Comparison of ENCODE assay signal across 25 cellular contexts in the genomic region with DNA sequence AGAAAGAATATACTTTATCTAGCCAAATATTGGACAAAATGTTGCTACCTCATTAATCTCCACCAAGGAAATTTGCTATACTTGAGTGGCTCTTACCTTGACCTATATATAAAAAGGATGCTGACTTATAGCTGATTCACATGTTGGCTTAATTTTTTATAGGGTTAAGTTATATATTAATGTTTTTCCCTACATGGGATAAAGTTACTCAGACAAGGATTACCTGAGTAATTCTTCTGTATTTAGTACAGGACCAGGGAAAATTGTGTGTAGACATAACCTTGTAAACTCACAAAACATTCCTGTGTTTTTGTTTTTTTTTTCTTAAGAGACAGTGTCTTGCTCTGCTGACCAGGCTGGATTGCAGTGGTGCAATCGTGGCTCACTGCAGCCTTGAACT. TPM values are rescaled to one million over a fixed set of nuclear protein-coding genes. Genes with fewer than 3 reads are reported as not detected.
"Had no signal": no experiment of that assay in that cellular context is flagged by ENCODE, and none has a peak within 500 bp of the region (broad histone marks: within the 10 kb centered on the region; RNA-seq: fewer than 3 reads in every experiment).

No MANE protein-coding gene starts in this region.

- ATAC-seq: naive thymus-derived CD8-positive, alpha-beta T cell; natural killer cell treated with Interleukin-12 subunit alpha and Interleukin-12 subunit beta and Interleukin-15 and Interleukin-18, amount 100 ng/mL, for 72 hours; pancreas; right cardiac atrium; right lobe of liver; stimulated activated effector memory CD8-positive, alpha-beta T cell treated with anti-CD3 and anti-CD28 coated beads, Interleukin-12 subunit alpha, Interleukin-12 subunit beta, amount 100 ng/mL, for 72 hours; stimulated activated naive B cell treated with anti-CD40 and anti-IgM and Interleukin-4, amounts not matched to agents 10 μg/mL and 1 μg/mL and 100 μg/mL, for 72 hours had no signal

- FAIRE-seq: pancreas, small intestine, urothelium cell line had no signal

- DNase-seq: naive thymus-derived CD8-positive, alpha-beta T cell; nephron progenitor cell; nucleus accumbens; pancreas; right cardiac atrium; right lobe of liver; sigmoid colon; small intestine; stimulated activated CD4-positive, alpha-beta T cell treated with anti-CD3 and anti-CD28 coated beads, Interleukin-15, amount 100 ng/mL, for 24 hours; stimulated activated CD4-positive, alpha-beta T cell treated with anti-CD3 and anti-CD28 coated beads, Interleukin-2, amount 100 ng/mL, for 24 hours; stimulated activated CD4-positive, alpha-beta T cell treated with anti-CD3 and anti-CD28 coated beads, Interleukin-2, amount 100 ng/mL, for 48 hours; stimulated activated CD4-positive, alpha-beta T cell treated with anti-CD3 and anti-CD28 coated beads, Interleukin-4, amount 100 ng/mL, for 24 hours; stimulated activated naive B cell treated with anti-CD40 and anti-IgM and Interleukin-4, amounts not matched to agents 10 μg/mL and 1 μg/mL and 100 μg/mL, for 72 hours; stimulated activated naive CD4-positive, alpha-beta T cell treated with Interleukin-2 at 50 U/mL for 16 hours; stomach; thyroid gland; trophoblast cell; upper lobe of left lung had no signal

RNA-seq across cellular contexts. Expression of a gene that starts 30.6 kb away (rescaled TPM):
- total RNA-seq: naive thymus-derived CD8-positive, alpha-beta T cell; natural killer cell treated with Interleukin-12 subunit alpha and Interleukin-12 subunit beta and Interleukin-15 and Interleukin-18, amount 100 ng/mL, for 72 hours; omental fat pad; osteocyte; right lobe of liver; thoracic aorta; vagina had no signal

RNA-seq across cellular contexts. Expression of a gene that starts 52.6 kb away (rescaled TPM):
- total RNA-seq: naive thymus-derived CD8-positive, alpha-beta T cell; natural killer cell treated with Interleukin-12 subunit alpha and Interleukin-12 subunit beta and Interleukin-15 and Interleukin-18, amount 100 ng/mL, for 72 hours; right lobe of liver; thoracic aorta; vagina had no signal
